In genomic region chr17:54945671-54946070, GRCh38 we compare ENCODE assay signal across 18 cellular contexts. TPM values are rescaled to one million over a fixed set of nuclear protein-coding genes. Genes with fewer than 3 reads are reported as not detected.
A peak's percentile ranks its signal among the peaks of the same experiment; 100 is the strongest.
DNase-seq lines count a peak whose midpoint lies in the region; ATAC-seq and TF ChIP-seq lines count a peak whose summit lies in the region.
"Had no signal": no experiment of that assay in that cellular context is flagged by ENCODE, and none has a peak within 500 bp of the region (broad histone marks: within the 10 kb centered on the region; RNA-seq: fewer than 3 reads in every experiment).

No MANE protein-coding gene starts in this region.

- no peak for TF ChIP-seq CTCF in progenitor cell of endocrine pancreas (IDR thresholded peaks at IDR 0.05; ENCODE audit: unreplicated experiment)

- peaks cover 51% of the 10 kb centered on the region for H3K4me1 ChIP-seq in SJSA1 (replicated peaks)

- no peaks in the 10 kb centered on the region for H3K27me3 Mint-ChIP-seq in progenitor cell of endocrine pancreas

- peaks cover 19% of the 10 kb centered on the region for H3K36me3 Mint-ChIP-seq in progenitor cell of endocrine pancreas (ENCODE audit: insufficient read depth)

- H3K27ac Mint-ChIP-seq in progenitor cell of endocrine pancreas = peak overlapping the region; percentile 37

- peaks cover 1% of the 10 kb centered on the region for H3K4me1 Mint-ChIP-seq in progenitor cell of endocrine pancreas (ENCODE audit: low read depth)
- H3K4me1 Mint-ChIP-seq: CD8-positive, alpha-beta memory T cell had no signal

- H3K9me3 ChIP-seq in SJSA1 (replicated peaks) = no peaks in the 10 kb centered on the region
- H3K9me3 ChIP-seq: Peyer's patch had no signal

- peak; percentile 11 for DNase-seq in GM03348 (ENCODE audit: low spot score)
- DNase-seq in SJSA1 (ENCODE audit: low read depth in 1 of 2, low spot score in 2 of 2) = no peak
- peak; percentile 30 for DNase-seq in fibroblast of gingiva (ENCODE audit: low read depth)
- no peak for DNase-seq in progenitor cell of endocrine pancreas (ENCODE audit: low spot score, unreplicated experiment)
- no peak for DNase-seq in NCI-H345 (lab: John Stamatoyannopoulos, UW)
- DNase-seq: Calu3; CD8-positive, alpha-beta memory T cell; DMS153; NCI-H1092 treated with DMSO at 0.1 percent for 48 hours; NCI-H1436 treated with DMSO at 0.1 percent for 48 hours; NCI-H2029; NCI-H2227 treated with DMSO at 0.1 percent for 48 hours; NCI-H510A treated with DMSO at 0.1 percent for 48 hours; NCI-H748 treated with DMSO at 0.1 percent for 48 hours; Peyer's patch had no signal

- ATAC-seq in HG02884 (IDR thresholded peaks at IDR 0.05; ENCODE audit: unreplicated experiment) (no peak), GM18861 (IDR thresholded peaks at IDR 0.05; ENCODE audit: unreplicated experiment) (no peak)

- H3K4me3 Mint-ChIP-seq in progenitor cell of endocrine pancreas (ENCODE audit: low read depth) = no peak overlapping the region
- H3K4me3 Mint-ChIP-seq: CD8-positive, alpha-beta memory T cell had no signal

- H3K4me3 ChIP-seq in SJSA1 = no peak overlapping the region
- H3K4me3 ChIP-seq: Peyer's patch had no signal

- H3K27ac ChIP-seq in SJSA1 = peak overlapping the region; percentile 88
- H3K27ac ChIP-seq: C4-2B, Peyer's patch had no signal

- H3K27me3 ChIP-seq in SJSA1 (replicated peaks) = no peaks in the 10 kb centered on the region
- H3K27me3 ChIP-seq: Peyer's patch had no signal

- H3K9me3 Mint-ChIP-seq in progenitor cell of endocrine pancreas (ENCODE audit: low read depth) = no peaks in the 10 kb centered on the region
- H3K9me3 Mint-ChIP-seq: CD8-positive, alpha-beta memory T cell had no signal

- peaks cover 30% of the 10 kb centered on the region for H3K36me3 ChIP-seq in SJSA1

RNA-seq across cellular contexts. Expression of gene COX11, which starts 22.8 kb away (rescaled TPM):
- total RNA-seq in SJSA1 (2014; rRNA removed; shearing (Covaris generic)) = 126 and 142 TPM in 2 replicates
- total RNA-seq in progenitor cell of endocrine pancreas = 69.2 and 72.6 TPM in 2 replicates

RNA-seq across cellular contexts. Expression of gene STXBP4, which starts 22.9 kb away (rescaled TPM):
- 29.1 and 29.2 TPM in 2 replicates for total RNA-seq in SJSA1 (2014; rRNA removed; shearing (Covaris generic))
- total RNA-seq in progenitor cell of endocrine pancreas = 45.0 and 49.3 TPM in 2 replicates

RNA-seq across cellular contexts. Expression of gene TOM1L1, which starts 45.0 kb away (rescaled TPM):
- 49.3 and 72.0 TPM in 2 replicates for total RNA-seq in SJSA1 (2014; rRNA removed; shearing (Covaris generic))
- total RNA-seq in progenitor cell of endocrine pancreas = 83.1 and 91.2 TPM in 2 replicates

Comparison
In these comparisons a context has a peak if more than half of its experiments do, and no peak if none do; other contexts are left out.
1. DNase-seq: peak in GM03348 (single experiment) and fibroblast of gingiva (single experiment); none in SJSA1 (0 of 2), progenitor cell of endocrine pancreas (single experiment) and NCI-H345 (single experiment).